In the genomic region with DNA sequence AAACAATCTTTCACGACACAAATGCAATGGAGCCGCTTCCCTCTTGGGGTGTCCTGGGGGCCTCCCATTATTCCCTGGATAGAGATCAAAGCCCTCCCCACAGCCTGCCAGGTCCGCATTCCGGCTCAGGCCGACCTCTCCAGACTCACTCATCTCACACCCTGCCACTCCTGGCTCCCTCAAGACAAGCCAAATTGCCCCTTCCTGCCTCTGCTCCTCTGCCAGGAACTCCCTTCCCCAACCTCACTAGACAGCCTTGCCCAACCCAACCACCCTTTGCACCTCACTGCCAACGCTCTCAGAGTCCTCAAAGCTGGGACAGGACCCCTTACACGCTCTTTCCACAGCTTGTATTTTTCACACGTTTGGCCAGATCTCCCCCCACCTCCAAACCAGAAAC, we compare ENCODE assay signal across 8 cellular contexts. TPM values are rescaled to one million over a fixed set of nuclear protein-coding genes. Genes with fewer than 3 reads are reported as not detected.
DNase-seq lines count a peak whose midpoint lies in the region; ATAC-seq, FAIRE-seq and TF ChIP-seq lines count a peak whose summit lies in the region.

No MANE protein-coding gene starts in this region.

- DNase-seq in kidney (no peak), stomach (no peak), erythroblast (lab: John Stamatoyannopoulos, UW) (no peak), ecto neural progenitor cell (ENCODE audit: low spot score) (no peak)

- H3K9me3 ChIP-seq in HUES48 (ENCODE audit: control insufficient read depth, insufficient read depth, low read length) (no peaks in the 10 kb centered on the region), kidney (ENCODE audit: control insufficient read depth in 1 of 2, low read length in 2 of 2) (no peaks in the 10 kb centered on the region), stomach (no peaks in the 10 kb centered on the region)

- H3K27me3 Mint-ChIP-seq in activated naive CD8-positive, alpha-beta T cell, result no peaks in the 10 kb centered on the region

- intact Hi-C loops in kidney (cut with DNase I), result no loop called here
- intact Hi-C loops in stomach (cut with DNase I; ENCODE audit: low total_unique reads), result no loop called here

- no peak for TF ChIP-seq CTCF in kidney (IDR thresholded peaks at IDR 0.05; ENCODE audit: borderline replicate concordance, extremely low read depth, insufficient read depth)
- no peak for TF ChIP-seq CTCF in stomach (IDR thresholded peaks at IDR 0.05)

- peak overlapping the region; percentile 96 for H3K27ac Mint-ChIP-seq in activated naive CD8-positive, alpha-beta T cell

- H3K9ac ChIP-seq in HUES48 (ENCODE audit: low read depth, low read length), result no peak overlapping the region
- H3K9ac ChIP-seq in kidney (ENCODE audit: low read length in 2 of 2), result peak overlapping the region; percentile 66 to 90

- H3K36me3 Mint-ChIP-seq in activated naive CD8-positive, alpha-beta T cell, result no peaks in the 10 kb centered on the region

- TF ChIP-seq POLR2A in stomach (IDR thresholded peaks at IDR 0.05) (no peak), erythroblast (IDR thresholded peaks at IDR 0.05; ENCODE audit: low read length) (no peak)

- ATAC-seq in GM19324 (IDR thresholded peaks at IDR 0.05; ENCODE audit: low FRiP score, unreplicated experiment) (no peak), GM18858 (IDR thresholded peaks at IDR 0.05; ENCODE audit: unreplicated experiment) (no peak)

- no peak overlapping the region for H3K27ac ChIP-seq in HUES48 (ENCODE audit: low read depth, low read length)
- H3K27ac ChIP-seq in kidney (ENCODE audit: low read depth in 2 of 2, low read length in 2 of 2), result no peak overlapping the region
- H3K27ac ChIP-seq in stomach, result peak overlapping the region; percentile 48 to 91 (median 87)

- H3K4me1 Mint-ChIP-seq in activated naive CD8-positive, alpha-beta T cell (ENCODE audit: low read depth), result peaks cover 27% of the 10 kb centered on the region

- H3K4me3 Mint-ChIP-seq in activated naive CD8-positive, alpha-beta T cell, result peak overlapping the region; percentile 99

- no peak for TF ChIP-seq EP300 in stomach (IDR thresholded peaks at IDR 0.05)

- H3K4me1 ChIP-seq in HUES48 (ENCODE audit: control insufficient read depth, insufficient read depth, low read length), result peaks cover 11% of the 10 kb centered on the region
- H3K4me1 ChIP-seq in kidney (ENCODE audit: control insufficient read depth in 1 of 2, insufficient read depth in 1 of 2, low read depth in 1 of 2, low read length in 2 of 2), result peaks cover 7 to 29% of the 10 kb centered on the region in 2 donors
- peaks cover 38 to 55% (median 52%) of the 10 kb centered on the region in 4 donors for H3K4me1 ChIP-seq in stomach

- WGBS in stomach, 5 donors, result 13 to 32% (median 24%) methylated on average over 8 of the region's 8 CpGs

- H3K27me3 ChIP-seq in HUES48 (ENCODE audit: control insufficient read depth, insufficient read depth, low read length), result no peaks in the 10 kb centered on the region
- H3K27me3 ChIP-seq in stomach, result no peaks in the 10 kb centered on the region

- no peak for FAIRE-seq in kidney (lab: Jason Lieb, UNC)

- H3K4me3 ChIP-seq in HUES48 (ENCODE audit: low read depth, low read length), result peak overlapping the region; percentile 94
- H3K4me3 ChIP-seq in kidney (ENCODE audit: low read length in 2 of 2), result peak overlapping the region; percentile 68 to 85
- peak overlapping the region; percentile 73 to 96 (median 85) for H3K4me3 ChIP-seq in stomach

- H3K36me3 ChIP-seq in HUES48 (ENCODE audit: control insufficient read depth, insufficient read depth, low read length) (no peaks in the 10 kb centered on the region), kidney (ENCODE audit: control insufficient read depth in 1 of 2, insufficient read depth in 2 of 2, low read length in 2 of 2) (no peaks in the 10 kb centered on the region), stomach (peaks cover 0 to 18% (median 14%) of the 10 kb centered on the region in 4 donors)

- no peaks in the 10 kb centered on the region for H3K9me3 Mint-ChIP-seq in activated naive CD8-positive, alpha-beta T cell (ENCODE audit: low read depth)

RNA-seq across cellular contexts. Expression of gene ABHD17A, which starts 1.5 kb away (rescaled TPM):
- total RNA-seq in kidney (63.8 TPM), stomach (100 to 1,000 TPM in 1 of 5 donors, 10 to 100 TPM in 4; 25.7 to 177 (median 33.0) TPM)
- polyA plus RNA-seq in kidney (ENCODE audit: insufficient read depth, low read depth, low replicate concordance) (65.1 TPM), stomach (10 to 100 TPM; 73.0 to 76.3 (median 75.5) TPM)

RNA-seq across cellular contexts. Expression of gene KLF16, which starts 20.4 kb away (rescaled TPM):
- total RNA-seq in kidney (22.2 TPM), stomach (10 to 100 TPM in 2 of 5 donors, 1 to 10 TPM in 2, not detected in 1; 3.5 to 31.9 (median 15.8) TPM)
- polyA plus RNA-seq in kidney (ENCODE audit: insufficient read depth, low read depth, low replicate concordance) (10.4 TPM), stomach (1 to 10 TPM; 5.0 to 7.6 (median 6.6) TPM)

RNA-seq across cellular contexts. Expression of gene ADAT3, which starts 21.4 kb away (rescaled TPM):
- 10.3 TPM for total RNA-seq in kidney
- polyA plus RNA-seq in kidney (ENCODE audit: insufficient read depth, low read depth, low replicate concordance), result 6.1 TPM
- 10 to 100 TPM in 3 of 5 donors, 1 to 10 TPM in 2; 4.2 to 75.9 (median 18.3) TPM for total RNA-seq in stomach
- polyA plus RNA-seq in stomach, result 1 to 10 TPM; 5.5 to 6.7 (median 6.0) TPM

RNA-seq across cellular contexts. Expression of gene SCAMP4, which starts 21.4 kb away (rescaled TPM):
- total RNA-seq in kidney (90.1 TPM), stomach (10 to 100 TPM; 10.7 to 77.6 (median 17.9) TPM)
- polyA plus RNA-seq in kidney (ENCODE audit: insufficient read depth, low read depth, low replicate concordance) (49.5 TPM), stomach (10 to 100 TPM in 2 of 3 donors, 1 to 10 TPM in 1; 7.8 to 23.9 (median 19.4) TPM)

RNA-seq across cellular contexts. Expression of gene REXO1, which starts 35.5 kb away (rescaled TPM):
- total RNA-seq in kidney, result 36.8 TPM
- 12.1 TPM for polyA plus RNA-seq in kidney (ENCODE audit: insufficient read depth, low read depth, low replicate concordance)
- 100 to 1,000 TPM in 1 of 5 donors, 10 to 100 TPM in 4; 10.1 to 164 (median 25.7) TPM for total RNA-seq in stomach
- 10 to 100 TPM; 10.1 to 15.5 (median 15.2) TPM for polyA plus RNA-seq in stomach

Comparison
In these comparisons a context has a peak if more than half of its experiments do, and no peak if none do; other contexts are left out.
1. H3K27ac ChIP-seq: peak in stomach (5 of 5); none in HUES48 (single experiment) and kidney (0 of 2).
2. Peak in every context shown above with its lines, with median percentiles within 50 percentile points of each other: H3K4me3 ChIP-seq.